ENCODE assay signal across 16 cellular contexts in genomic region chr22:48104102-48104738, GRCh38.
A peak's percentile ranks its signal among the peaks of the same experiment; 100 is the strongest.
DNase-seq lines count a peak whose midpoint lies in the region; ATAC-seq lines count a peak whose summit lies in the region.
"Had no signal": no experiment of that assay in that cellular context is flagged by ENCODE, and none has a peak within 500 bp of the region (broad histone marks: within the 10 kb centered on the region; RNA-seq: fewer than 3 reads in every experiment).

No MANE protein-coding gene starts in this region.

- H3K36me3 Mint-ChIP-seq in activated naive CD8-positive, alpha-beta T cell treated with anti-CD3 and anti-CD28 coated beads, Interleukin-2, amount 10 ng/mL, durations not matched to agents 7 days and 5 days: peaks cover 5% of the 10 kb centered on the region
- no peaks in the 10 kb centered on the region for H3K36me3 Mint-ChIP-seq in activated naive CD8-positive, alpha-beta T cell treated with anti-CD3 and anti-CD28 coated beads for 36 hours
- H3K36me3 Mint-ChIP-seq: CD8-positive, alpha-beta T cell had no signal

- POLR2A ChIA-PET in activated naive CD8-positive, alpha-beta T cell treated with anti-CD3 and anti-CD28 coated beads, Interleukin-2, amount 10 ng/mL, durations not matched to agents 7 days and 5 days (lab: Charles Lee): no interaction called here

- ATAC-seq in activated naive CD8-positive, alpha-beta T cell treated with anti-CD3 and anti-CD28 coated beads, Interleukin-2, amount 10 ng/mL, durations not matched to agents 7 days and 5 days (ENCODE audit: low read depth): no peak
- no peak for ATAC-seq in GM21723 (IDR thresholded peaks at IDR 0.05; ENCODE audit: unreplicated experiment)
- ATAC-seq: CD8-positive, alpha-beta T cell; GM23338; Panc1; Right ventricle myocardium inferior had no signal

- H3K4me3 Mint-ChIP-seq in activated naive CD8-positive, alpha-beta T cell treated with anti-CD3 and anti-CD28 coated beads, Interleukin-2, amount 10 ng/mL, durations not matched to agents 7 days and 5 days: no peak overlapping the region
- H3K4me3 Mint-ChIP-seq in activated naive CD8-positive, alpha-beta T cell treated with anti-CD3 and anti-CD28 coated beads for 36 hours: no peak overlapping the region
- H3K4me3 Mint-ChIP-seq: CD8-positive, alpha-beta T cell; GM23338 had no signal

- H3K4me1 Mint-ChIP-seq in activated naive CD8-positive, alpha-beta T cell treated with anti-CD3 and anti-CD28 coated beads, Interleukin-2, amount 10 ng/mL, durations not matched to agents 7 days and 5 days: peaks cover 14% of the 10 kb centered on the region
- peaks cover 4% of the 10 kb centered on the region for H3K4me1 Mint-ChIP-seq in activated naive CD8-positive, alpha-beta T cell treated with anti-CD3 and anti-CD28 coated beads for 36 hours
- H3K4me1 Mint-ChIP-seq: GM23338 had no signal

- peaks cover 8% of the 10 kb centered on the region for H3K9me3 Mint-ChIP-seq in activated naive CD8-positive, alpha-beta T cell treated with anti-CD3 and anti-CD28 coated beads, Interleukin-2, amount 10 ng/mL, durations not matched to agents 7 days and 5 days
- peaks cover 3% of the 10 kb centered on the region for H3K9me3 Mint-ChIP-seq in activated naive CD8-positive, alpha-beta T cell treated with anti-CD3 and anti-CD28 coated beads for 36 hours

- H3K27me3 Mint-ChIP-seq in activated naive CD8-positive, alpha-beta T cell treated with anti-CD3 and anti-CD28 coated beads, Interleukin-2, amount 10 ng/mL, durations not matched to agents 7 days and 5 days: peaks cover 11% of the 10 kb centered on the region
- peaks cover 24% of the 10 kb centered on the region for H3K27me3 Mint-ChIP-seq in activated naive CD8-positive, alpha-beta T cell treated with anti-CD3 and anti-CD28 coated beads for 36 hours

- peak overlapping the region; percentile 0 for H3K27ac Mint-ChIP-seq in activated naive CD8-positive, alpha-beta T cell treated with anti-CD3 and anti-CD28 coated beads, Interleukin-2, amount 10 ng/mL, durations not matched to agents 7 days and 5 days
- no peak overlapping the region for H3K27ac Mint-ChIP-seq in activated naive CD8-positive, alpha-beta T cell treated with anti-CD3 and anti-CD28 coated beads for 36 hours
- H3K27ac Mint-ChIP-seq: CD8-positive, alpha-beta T cell had no signal

- no peak for DNase-seq in activated naive CD8-positive, alpha-beta T cell treated with anti-CD3 and anti-CD28 coated beads, Interleukin-2, amount 10 ng/mL, durations not matched to agents 7 days and 5 days
- no peak for DNase-seq in activated naive CD8-positive, alpha-beta T cell treated with anti-CD3 and anti-CD28 coated beads for 36 hours
- DNase-seq in NCI-H446 treated with DMSO at 0.1 percent for 48 hours (lab: John Stamatoyannopoulos, UW): peak; percentile 19
- DNase-seq in mesenteric fat pad (ENCODE audit: low spot score): peak; percentile 71
- DNase-seq in ureter (ENCODE audit: low spot score): peak; percentile 23
- no peak for DNase-seq in T-helper 2 cell
- DNase-seq: AML-193, KBM-7, NCI-H1092, NCI-H1694, NCI-H748 treated with DMSO at 0.1 percent for 48 hours had no signal

Comparison
In these comparisons a context has a peak if more than half of its experiments do, and no peak if none do; other contexts are left out.
1. DNase-seq: peak in NCI-H446 treated with DMSO at 0.1 percent for 48 hours (single experiment), mesenteric fat pad (single experiment) and ureter (single experiment); none in activated naive CD8-positive, alpha-beta T cell treated with anti-CD3 and anti-CD28 coated beads, Interleukin-2, amount 10 ng/mL, durations not matched to agents 7 days and 5 days (single experiment), activated naive CD8-positive, alpha-beta T cell treated with anti-CD3 and anti-CD28 coated beads for 36 hours (single experiment) and T-helper 2 cell (0 of 5).